Comparison of ENCODE assay signal across 15 cellular contexts in genomic region chr21:29091032-29091431, GRCh38. TPM values are rescaled to one million over a fixed set of nuclear protein-coding genes. Genes with fewer than 3 reads are reported as not detected.
DNase-seq lines count a peak whose midpoint lies in the region; TF ChIP-seq lines count a peak whose summit lies in the region.
"Had no signal": no experiment of that assay in that cellular context is flagged by ENCODE, and none has a peak within 500 bp of the region (broad histone marks: within the 10 kb centered on the region; RNA-seq: fewer than 3 reads in every experiment).

No MANE protein-coding gene starts in this region.

- H3K9ac ChIP-seq in Karpas-422 (ENCODE audit: low read length), result no peak overlapping the region

- no peak overlapping the region for H3K27ac ChIP-seq in Karpas-422 (ENCODE audit: low read length)
- H3K27ac ChIP-seq: hepatocyte had no signal

- H4K20me1 ChIP-seq in Karpas-422 (ENCODE audit: insufficient read depth, low read depth, low read length), result no peaks in the 10 kb centered on the region

- H3K9me3 ChIP-seq in Karpas-422 (ENCODE audit: low read length), result no peaks in the 10 kb centered on the region
- H3K9me3 ChIP-seq: MG63, transverse colon had no signal

- DNase-seq in AG10803 (ENCODE audit: low read depth) (peak; percentile 84), HS-27A (ENCODE audit: low read depth) (peak; percentile 78), astrocyte of the hippocampus (ENCODE audit: low read depth, low spot score) (peak; percentile 53), lung microvascular endothelial cell (ENCODE audit: low read depth in 2 of 2) (peak; percentile 19 to 67), C1 segment of cervical spinal cord (lab: John Stamatoyannopoulos, UW) (no peak), NCI-H1436 (lab: John Stamatoyannopoulos, UW) (no peak), Karpas-422 (no peak), GM13976 (ENCODE audit: low spot score) (no peak)
- DNase-seq: activated CD4-positive, CD25-positive, alpha-beta regulatory T cell treated with anti-CD3 and anti-CD28 coated beads, Interleukin-2, amount 50 U/mL, for 72 hours; activated gamma-delta T cell; mesendoderm; MG63; NCI-H510A treated with DMSO at 0.1 percent for 48 hours; transverse colon had no signal

- no peaks in the 10 kb centered on the region for H3K9me2 ChIP-seq in Karpas-422 (replicated peaks; ENCODE audit: insufficient read depth, low read length)

- H2AFZ ChIP-seq in Karpas-422 (ENCODE audit: low read length), result no peak overlapping the region
- H2AFZ ChIP-seq: hepatocyte had no signal

- H3K4me1 ChIP-seq in Karpas-422 (ENCODE audit: low read length), result peaks cover 22% of the 10 kb centered on the region

- H3K27me3 ChIP-seq in Karpas-422 (ENCODE audit: low read length), result no peaks in the 10 kb centered on the region
- H3K27me3 ChIP-seq: hepatocyte, MG63, transverse colon had no signal

- TF ChIP-seq CTCF in AG10803 (conservative IDR thresholded peaks at IDR 0.05; ENCODE audit: low read length) (no peak), GM13976 (IDR thresholded peaks at IDR 0.05; ENCODE audit: borderline replicate concordance, control extremely low read depth, extremely low read depth, insufficient read depth, missing control alignments) (no peak)

- H3K36me3 ChIP-seq in Karpas-422 (ENCODE audit: insufficient read depth, low read length), result peaks cover 10% of the 10 kb centered on the region; the same call in 1 of the 2 replicates
- H3K36me3 ChIP-seq: MG63, transverse colon had no signal

- H3K4me3 ChIP-seq in AG10803 (ENCODE audit: low read length) (no peak overlapping the region), Karpas-422 (ENCODE audit: low read length) (no peak overlapping the region)
- H3K4me3 ChIP-seq: hepatocyte, MG63, transverse colon had no signal

- H3K79me2 ChIP-seq in Karpas-422 (ENCODE audit: low read length), result no peaks in the 10 kb centered on the region
- H3K79me2 ChIP-seq: hepatocyte had no signal

- H3K4me2 ChIP-seq in Karpas-422 (ENCODE audit: low read depth, low read length, poor library complexity, severe bottlenecking), result no peak overlapping the region
- H3K4me2 ChIP-seq: hepatocyte had no signal

- in situ Hi-C loops in GM13976 (cut with MboI; ENCODE audit: low sequenced_read_pairs, unreplicated experiment), result loop anchor here (25.0 kb wide), 1 partner anchor 746 kb away; no protein-coding TSS in a partner anchor

RNA-seq across cellular contexts. Expression of gene CCT8, which starts 17.6 kb away (rescaled TPM):
- total RNA-seq in lung microvascular endothelial cell, result 171 and 200 TPM in 2 replicates
- 242 and 276 TPM in 2 replicates for total RNA-seq in Karpas-422 (2014; rRNA removed; shearing (Covaris generic); ENCODE audit: low replicate concordance)

RNA-seq across cellular contexts. Expression of gene MAP3K7CL, which starts 39.4 kb away (rescaled TPM):
- total RNA-seq in lung microvascular endothelial cell, result 2.2 and 3.0 TPM in 2 replicates
- total RNA-seq in Karpas-422 (2014; rRNA removed; shearing (Covaris generic); ENCODE audit: low replicate concordance), result 34.8 and 38.3 TPM in 2 replicates
- total RNA-seq: hepatocyte had no signal

Comparison
In these comparisons a context has a peak if more than half of its experiments do, and no peak if none do; other contexts are left out.
1. DNase-seq: peak in AG10803 (single experiment), HS-27A (single experiment), astrocyte of the hippocampus (single experiment) and lung microvascular endothelial cell (2 of 2); none in C1 segment of cervical spinal cord (0 of 14), NCI-H1436 (single experiment), Karpas-422 (single experiment) and GM13976 (single experiment).